ENCODE assay signal across 23 cellular contexts in genomic region chr11:11667056-11667455, GRCh38. TPM values are rescaled to one million over a fixed set of nuclear protein-coding genes. Genes with fewer than 3 reads are reported as not detected.
DNase-seq lines count a peak whose midpoint lies in the region; ATAC-seq, FAIRE-seq and TF ChIP-seq lines count a peak whose summit lies in the region.
"Had no signal": no experiment of that assay in that cellular context is flagged by ENCODE, and none has a peak within 500 bp of the region (broad histone marks: within the 10 kb centered on the region; RNA-seq: fewer than 3 reads in every experiment).

No MANE protein-coding gene starts in this region.

- no peak overlapping the region for H3K4me3 Mint-ChIP-seq in neural progenitor cell
- H3K4me3 Mint-ChIP-seq: activated CD4-positive, alpha-beta T cell treated with anti-CD3 and anti-CD28 coated beads, Interleukin-2, amount 10 ng/mL, durations not matched to agents 7 days and 5 days; CD14-positive monocyte; immature natural killer cell; natural killer cell treated with Interleukin-12 subunit alpha and Interleukin-12 subunit beta and Interleukin-15 and Interleukin-18, amount 100 ng/mL, for 72 hours; stimulated activated naive B cell treated with anti-CD40 and anti-IgM and Interleukin-4, amounts not matched to agents 10 μg/mL and 1 μg/mL and 100 μg/mL, for 72 hours; type B pancreatic cell had no signal

- WGBS in H1 (ENCODE audit: extremely low coverage in 1 of 2, insufficient coverage in 1 of 2, insufficient read length in 1 of 2, insufficient replicate concordance in 2 of 2, low coverage in 1 of 2, low lambda C conversion rate in 2 of 2, missing lambda C conversion rate in 1 of 2), 2 experiments = 65% methylated on average over 3 of the region's 3 CpGs; no CpG with 5 or more reads in 1 of the 2 experiments

- H3K23ac ChIP-seq in H1 (ENCODE audit: insufficient read length) = no peak overlapping the region

- no peak overlapping the region for H3K18ac ChIP-seq in H1 (ENCODE audit: extremely low read depth, low read length)

- no peaks in the 10 kb centered on the region for H3K27me3 Mint-ChIP-seq in neural progenitor cell (ENCODE audit: insufficient read depth, low read depth)

- no peak overlapping the region for H4K5ac ChIP-seq in H1 (ENCODE audit: insufficient read length, low read depth, low read length)

- no peak overlapping the region for H2BK15ac ChIP-seq in H1 (ENCODE audit: low read length)

- H3K36me3 Mint-ChIP-seq in neural progenitor cell = no peaks in the 10 kb centered on the region
- H3K36me3 Mint-ChIP-seq: CD14-positive monocyte; immature natural killer cell; natural killer cell treated with Interleukin-12 subunit alpha and Interleukin-12 subunit beta and Interleukin-15 and Interleukin-18, amount 100 ng/mL, for 72 hours; stimulated activated naive B cell treated with anti-CD40 and anti-IgM and Interleukin-4, amounts not matched to agents 10 μg/mL and 1 μg/mL and 100 μg/mL, for 72 hours; type B pancreatic cell had no signal

- FAIRE-seq in H1 (lab: Jason Lieb, UNC) = no peak
- FAIRE-seq: GM12892 had no signal

- H3K79me2 ChIP-seq in DOHH2 (ENCODE audit: control insufficient read depth, low read length) = no peaks in the 10 kb centered on the region
- H3K79me2 ChIP-seq in OCI-LY3 (ENCODE audit: low read length) = no peaks in the 10 kb centered on the region
- no peaks in the 10 kb centered on the region for H3K79me2 ChIP-seq in H1 (ENCODE audit: control insufficient read depth in 1 of 2, insufficient read depth in 2 of 2, low read length in 2 of 2)
- H3K79me2 ChIP-seq in neural progenitor cell (ENCODE audit: low read depth) = no peaks in the 10 kb centered on the region

- no peak overlapping the region for H2AK5ac ChIP-seq in H1 (ENCODE audit: low read depth, low read length)

- POLR2A ChIA-PET in H1 (lab: Charles Lee; ENCODE audit: partially characterized antibody) = no interaction called here

- H3K79me1 ChIP-seq in H1 (ENCODE audit: low read depth, low read length) = no peaks in the 10 kb centered on the region

- TF ChIP-seq EP300 in H1 (IDR thresholded peaks at IDR 0.05; ENCODE audit: borderline replicate concordance in 1 of 2, low read depth in 2 of 2, low read length in 2 of 2) = no peak

- no peaks in the 10 kb centered on the region for H3K4me1 ChIP-seq in DOHH2 (ENCODE audit: control insufficient read depth, low read length)
- peaks cover 11% of the 10 kb centered on the region for H3K4me1 ChIP-seq in OCI-LY3 (ENCODE audit: low read length)
- peaks cover 1 to 8% (median 2%) of the 10 kb centered on the region in 4 experiments; a peak in 3 of 7 replicates for H3K4me1 ChIP-seq in H1 (replicated peaks in 1 of 4; ENCODE audit: control insufficient read depth in 3 of 4, insufficient read depth in 4 of 4, low read length in 3 of 4)
- H3K4me1 ChIP-seq in neural progenitor cell = peaks cover 9% of the 10 kb centered on the region
- H3K4me1 ChIP-seq: HAP-1 had no signal

- H2BK5ac ChIP-seq in H1 (ENCODE audit: low read depth, low read length) = no peak overlapping the region

- no peaks in the 10 kb centered on the region for H3K36me3 ChIP-seq in DOHH2 (ENCODE audit: control insufficient read depth, low read length)
- no peaks in the 10 kb centered on the region for H3K36me3 ChIP-seq in OCI-LY3 (replicated peaks; ENCODE audit: low read depth, low read length)
- no peaks in the 10 kb centered on the region for H3K36me3 ChIP-seq in H1 (ENCODE audit: control insufficient read depth in 2 of 4, insufficient read depth in 4 of 4, low read length in 3 of 4)
- H3K36me3 ChIP-seq in neural progenitor cell = no peaks in the 10 kb centered on the region
- H3K36me3 ChIP-seq: HAP-1 had no signal

- H3K4me3 ChIP-seq in DOHH2 (ENCODE audit: low read length) (no peak overlapping the region), OCI-LY3 (ENCODE audit: low read length) (no peak overlapping the region), H1 (ENCODE audit: extremely low read depth in 1 of 4, insufficient read depth in 2 of 4, low read depth in 3 of 4, low read length in 4 of 4) (no peak overlapping the region), neural progenitor cell (no peak overlapping the region)
- H3K4me3 ChIP-seq: coronary artery, HAP-1 had no signal

- TF ChIP-seq POLR2A in H1 (IDR thresholded peaks at IDR 0.05; ENCODE audit: control extremely low read depth in 1 of 2, low read depth in 2 of 2, low read length in 2 of 2) = no peak

- peaks cover 7% of the 10 kb centered on the region for H3K9me3 Mint-ChIP-seq in neural progenitor cell
- H3K9me3 Mint-ChIP-seq: activated CD4-positive, alpha-beta T cell treated with anti-CD3 and anti-CD28 coated beads, Interleukin-2, amount 10 ng/mL, durations not matched to agents 7 days and 5 days; immature natural killer cell; natural killer cell treated with Interleukin-12 subunit alpha and Interleukin-12 subunit beta and Interleukin-15 and Interleukin-18, amount 100 ng/mL, for 72 hours; stimulated activated naive B cell treated with anti-CD40 and anti-IgM and Interleukin-4, amounts not matched to agents 10 μg/mL and 1 μg/mL and 100 μg/mL, for 72 hours; type B pancreatic cell had no signal

- H2BK12ac ChIP-seq in H1 (ENCODE audit: low read depth, low read length) = no peak overlapping the region

- H3K4ac ChIP-seq in H1 (replicated peaks; ENCODE audit: insufficient read length, low read depth, low read length) = no peak overlapping the region

- no peaks in the 10 kb centered on the region for H3K9me3 ChIP-seq in DOHH2 (ENCODE audit: control insufficient read depth, insufficient read depth, low read length)
- no peaks in the 10 kb centered on the region for H3K9me3 ChIP-seq in OCI-LY3 (ENCODE audit: insufficient read depth, low read length)
- H3K9me3 ChIP-seq in H1 (ENCODE audit: insufficient read depth in 2 of 2, low read depth in 1 of 2, low read length in 1 of 2) = peaks cover 3 to 12% of the 10 kb centered on the region in 2 experiments; a peak in 2 of 4 replicates
- no peaks in the 10 kb centered on the region for H3K9me3 ChIP-seq in neural progenitor cell (ENCODE audit: low read depth)
- H3K9me3 ChIP-seq: HAP-1 had no signal

- no peak overlapping the region for H3K27ac ChIP-seq in DOHH2 (ENCODE audit: low read depth, low read length)
- no peak overlapping the region for H3K27ac ChIP-seq in OCI-LY3 (ENCODE audit: low read length)
- H3K27ac ChIP-seq in H1 (ENCODE audit: low read depth, low read length) = no peak overlapping the region
- H3K27ac ChIP-seq in neural progenitor cell = no peak overlapping the region
- H3K27ac ChIP-seq: coronary artery had no signal

- in situ Hi-C loops in GM13977 (cut with MboI; ENCODE audit: low pct_unique_long_range_greater_than_20kb, low sequenced_read_pairs, unreplicated experiment) = no loop called here

- TF ChIP-seq RAD21 in H1 (IDR thresholded peaks at IDR 0.05 in 1 of 2, conservative IDR thresholded peaks at IDR 0.05 in 1 of 2; ENCODE audit: low read depth in 2 of 2, low read length in 2 of 2) = peak; percentile 36 to 43; a peak in 3 of 4 replicates

- DNase-seq in GM13977 (ENCODE audit: low spot score) (no peak), H1 (ENCODE audit: low read depth in 1 of 2, low spot score in 2 of 2) (no peak), NOMO-1 treated with dmso at 0.1 percent for 144 hours (lab: John Stamatoyannopoulos, UW; ENCODE audit: unreplicated experiment) (no peak), neural progenitor cell (ENCODE audit: low spot score) (no peak)
- DNase-seq: activated CD4-positive, alpha-beta T cell treated with anti-CD3 and anti-CD28 coated beads, Interleukin-2, amount 10 ng/mL, durations not matched to agents 7 days and 5 days; DND-41; immature natural killer cell; mammary epithelial cell; NCI-H1105; NK-92 treated with Interleukin-12 subunit alpha and Interleukin-12 subunit beta, amount 100 ng/mL, for 24 hours; stimulated activated CD4-positive, alpha-beta T cell treated with anti-CD3 and anti-CD28 coated beads, Interleukin-12 subunit alpha, Interleukin-12 subunit beta, amount 100 ng/mL, for 4 hours; stimulated activated naive B cell treated with anti-CD40 and anti-IgM and Interleukin-4, amounts not matched to agents 10 μg/mL and 1 μg/mL and 100 μg/mL, for 72 hours had no signal

- H3K4me2 ChIP-seq in DOHH2 (ENCODE audit: low read length) (no peak overlapping the region), OCI-LY3 (ENCODE audit: low read length) (no peak overlapping the region), H1 (ENCODE audit: insufficient read depth in 1 of 2, low read depth in 2 of 2, low read length in 2 of 2) (no peak overlapping the region), neural progenitor cell (no peak overlapping the region)

- no peak overlapping the region for H3K56ac ChIP-seq in H1 (replicated peaks; ENCODE audit: insufficient read length, low read depth, low read length)

- no peak overlapping the region for H3K14ac ChIP-seq in H1 (ENCODE audit: insufficient read length)

- H2BK20ac ChIP-seq in H1 (ENCODE audit: low read length) = no peak overlapping the region

- H3K9ac ChIP-seq in OCI-LY3 (ENCODE audit: low read length) (no peak overlapping the region), H1 (replicated peaks in 1 of 4; ENCODE audit: extremely low read depth in 1 of 4, low read depth in 3 of 4, low read length in 3 of 4) (no peak overlapping the region), neural progenitor cell (no peak overlapping the region)

- no peaks in the 10 kb centered on the region for H3K23me2 ChIP-seq in H1 (ENCODE audit: low read depth, low read length)

- no peak for ATAC-seq in GM21619 (IDR thresholded peaks at IDR 0.05; ENCODE audit: unreplicated experiment)
- no peak for ATAC-seq in HG03354 (IDR thresholded peaks at IDR 0.05; ENCODE audit: poor library complexity, severe bottlenecking, unreplicated experiment)
- ATAC-seq: natural killer cell treated with Interleukin-12 subunit alpha and Interleukin-12 subunit beta and Interleukin-15 and Interleukin-18, amount 100 ng/mL, for 72 hours; stimulated activated naive B cell treated with anti-CD40 and anti-IgM and Interleukin-4, amounts not matched to agents 10 μg/mL and 1 μg/mL and 100 μg/mL, for 72 hours had no signal

- H2AFZ ChIP-seq in OCI-LY3 (ENCODE audit: low read depth, low read length) (no peak overlapping the region), H1 (ENCODE audit: low read length) (no peak overlapping the region), neural progenitor cell (replicated peaks) (no peak overlapping the region)

- H3K27me3 ChIP-seq in DOHH2 (ENCODE audit: control insufficient read depth, low read length) = peaks cover 11% of the 10 kb centered on the region; the same call in 1 of the 2 replicates
- H3K27me3 ChIP-seq in OCI-LY3 (ENCODE audit: low read depth, low read length) = peaks cover 74% of the 10 kb centered on the region
- H3K27me3 ChIP-seq in H1 (replicated peaks in 1 of 4; ENCODE audit: control insufficient read depth in 3 of 4, extremely low read depth in 1 of 4, insufficient read depth in 3 of 4, low read length in 3 of 4) = no peaks in the 10 kb centered on the region
- no peaks in the 10 kb centered on the region for H3K27me3 ChIP-seq in neural progenitor cell

- H3K9me2 ChIP-seq in DOHH2 (replicated peaks; ENCODE audit: control insufficient read depth, low read length) = no peaks in the 10 kb centered on the region

- H3K4me1 Mint-ChIP-seq in neural progenitor cell = peaks cover 35% of the 10 kb centered on the region
- H3K4me1 Mint-ChIP-seq: activated CD4-positive, alpha-beta T cell treated with anti-CD3 and anti-CD28 coated beads, Interleukin-2, amount 10 ng/mL, durations not matched to agents 7 days and 5 days; CD14-positive monocyte; immature natural killer cell; stimulated activated naive B cell treated with anti-CD40 and anti-IgM and Interleukin-4, amounts not matched to agents 10 μg/mL and 1 μg/mL and 100 μg/mL, for 72 hours had no signal

- H3F3A ChIP-seq in DOHH2 (ENCODE audit: control insufficient read depth, insufficient read depth) = no peaks in the 10 kb centered on the region
- no peaks in the 10 kb centered on the region for H3F3A ChIP-seq in neural progenitor cell (ENCODE audit: low read depth)

- H4K20me1 ChIP-seq in DOHH2 (ENCODE audit: control insufficient read depth, insufficient read depth, low read depth, low read length) (no peaks in the 10 kb centered on the region), OCI-LY3 (ENCODE audit: insufficient read depth, low read length) (no peaks in the 10 kb centered on the region), H1 (replicated peaks in 1 of 2; ENCODE audit: control insufficient read depth in 1 of 2, insufficient read depth in 2 of 2, low read length in 2 of 2) (no peaks in the 10 kb centered on the region), neural progenitor cell (ENCODE audit: low read depth) (no peaks in the 10 kb centered on the region)

- CTCF ChIA-PET in H1 (lab: Charles Lee; ENCODE audit: partially characterized antibody) = interaction anchor here (0.6 to 1.7 kb wide), 8 partner anchors 9 to 665 kb away, joined by 3 to 5 read pairs (median 3); no protein-coding TSS in a partner anchor

- no peak overlapping the region for H4K8ac ChIP-seq in H1 (ENCODE audit: extremely low read depth, insufficient read depth, low read length)

- no peak overlapping the region for H4K91ac ChIP-seq in H1 (replicated peaks; ENCODE audit: insufficient read length, low read length)

- no peak overlapping the region for H3K27ac Mint-ChIP-seq in neural progenitor cell
- H3K27ac Mint-ChIP-seq: activated CD4-positive, alpha-beta T cell treated with anti-CD3 and anti-CD28 coated beads, Interleukin-2, amount 10 ng/mL, durations not matched to agents 7 days and 5 days; immature natural killer cell; natural killer cell treated with Interleukin-12 subunit alpha and Interleukin-12 subunit beta and Interleukin-15 and Interleukin-18, amount 100 ng/mL, for 72 hours; progenitor cell of endocrine pancreas; stimulated activated naive B cell treated with anti-CD40 and anti-IgM and Interleukin-4, amounts not matched to agents 10 μg/mL and 1 μg/mL and 100 μg/mL, for 72 hours; type B pancreatic cell had no signal

- H2BK120ac ChIP-seq in H1 (replicated peaks; ENCODE audit: low read depth, low read length) = no peak overlapping the region

- TF ChIP-seq CTCF in DOHH2 (IDR thresholded peaks at IDR 0.05; ENCODE audit: low read depth, low read length, poor library complexity, severe bottlenecking) = peak; percentile 18
- peak; percentile 11 for TF ChIP-seq CTCF in GM13977 (IDR thresholded peaks at IDR 0.05; ENCODE audit: extremely low read depth, insufficient read depth, missing control alignments)
- peak; percentile 35 for TF ChIP-seq CTCF in OCI-LY3 (IDR thresholded peaks at IDR 0.05; ENCODE audit: low read depth, low read length)
- peak in 2 of 3 experiments; percentile 19 to 33; a peak in 2 of 4 replicates for TF ChIP-seq CTCF in H1 (IDR thresholded peaks at IDR 0.05; ENCODE audit: control extremely low read depth in 1 of 3, insufficient read depth in 1 of 3, low read depth in 1 of 3, low read length in 3 of 3)
- no peak for TF ChIP-seq CTCF in neural progenitor cell (IDR thresholded peaks at IDR 0.05)

RNA-seq across cellular contexts. Expression of gene GALNT18, which starts 45.3 kb away (rescaled TPM):
- 5.7 and 6.0 TPM in 2 replicates for total RNA-seq in H1 (2021; fragmentation: NEBNext Ultra II Directional; extraction: Animal tissue kit (Norgen Biotek cat#: 25700))
- 9.4 and 10.4 TPM in 2 replicates for polyA plus RNA-seq in H1 (2011; rRNA removed)
- 9.8 TPM for polyA plus RNA-seq in H1 (2011; cell fraction: cytosol; rRNA removed)
- polyA plus RNA-seq in H1 (2011; cell fraction: nucleus; rRNA removed) = 10.8 TPM
- 4.8 to 8.5 TPM (median 7.5 TPM) in 4 replicates for polyA plus RNA-seq in H1 (2012, experiment 1 of 2)
- 5.6 TPM for polyA plus RNA-seq in H1 (2012, experiment 2 of 2)
- polyA plus RNA-seq in H1 (2013, experiment 1 of 2) = 5.2 TPM
- 5.5 TPM for polyA plus RNA-seq in H1 (2013, experiment 2 of 2)
- polyA minus RNA-seq in H1 (2011; rRNA and poly(A)+ RNA removed) = 8.5 and 10.6 TPM in 2 replicates
- 4.2 TPM for polyA minus RNA-seq in H1 (2011; cell fraction: cytosol; rRNA and poly(A)+ RNA removed)
- 15.8 TPM for polyA minus RNA-seq in H1 (2011; cell fraction: nucleus; rRNA and poly(A)+ RNA removed)
- total RNA-seq in neural progenitor cell (ENCODE audit: low replicate concordance) = 2.4 and 4.0 TPM in 2 replicates
- polyA plus RNA-seq: CD14-positive monocyte had no signal
